1 cellular context compared by ENCODE assay signal in the genomic region with DNA sequence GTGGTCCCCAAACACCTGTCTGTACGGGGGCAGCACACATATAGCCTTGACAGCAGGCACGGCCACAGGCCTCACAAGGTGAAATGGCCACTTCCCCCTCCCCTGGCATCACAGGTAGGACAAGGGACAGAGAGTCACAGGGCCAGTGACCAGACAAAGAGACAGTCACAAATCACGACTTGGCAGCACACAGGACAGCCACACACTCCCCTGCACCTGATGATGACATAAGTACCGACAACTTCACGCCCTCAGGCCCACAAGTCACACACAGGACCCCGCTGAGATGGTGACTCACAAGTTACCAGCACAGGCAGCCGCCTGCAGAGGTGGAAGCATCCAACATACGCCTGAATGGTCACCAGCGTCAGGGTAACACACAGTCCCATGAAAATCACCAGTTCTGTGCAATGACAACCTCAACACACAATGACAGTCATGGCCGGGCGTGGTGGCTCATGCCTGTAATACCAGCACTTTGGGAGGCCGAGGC.
TF ChIP-seq lines count a peak whose summit lies in the region.

No MANE protein-coding gene starts in this region.

TF ChIP-seq in K562, 482 proteins besides CTCF, POLR2A, EP300 and RAD21:
- TF ChIP-seq, protein P1, sequence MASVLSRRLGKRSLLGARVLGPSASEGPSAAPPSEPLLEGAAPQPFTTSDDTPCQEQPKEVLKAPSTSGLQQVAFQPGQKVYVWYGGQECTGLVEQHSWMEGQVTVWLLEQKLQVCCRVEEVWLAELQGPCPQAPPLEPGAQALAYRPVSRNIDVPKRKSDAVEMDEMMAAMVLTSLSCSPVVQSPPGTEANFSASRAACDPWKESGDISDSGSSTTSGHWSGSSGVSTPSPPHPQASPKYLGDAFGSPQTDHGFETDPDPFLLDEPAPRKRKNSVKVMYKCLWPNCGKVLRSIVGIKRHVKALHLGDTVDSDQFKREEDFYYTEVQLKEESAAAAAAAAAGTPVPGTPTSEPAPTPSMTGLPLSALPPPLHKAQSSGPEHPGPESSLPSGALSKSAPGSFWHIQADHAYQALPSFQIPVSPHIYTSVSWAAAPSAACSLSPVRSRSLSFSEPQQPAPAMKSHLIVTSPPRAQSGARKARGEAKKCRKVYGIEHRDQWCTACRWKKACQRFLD (CRISPR knock-in tag; IDR thresholded peaks at IDR 0.05) = no peak
- TF ChIP-seq, protein P2, sequence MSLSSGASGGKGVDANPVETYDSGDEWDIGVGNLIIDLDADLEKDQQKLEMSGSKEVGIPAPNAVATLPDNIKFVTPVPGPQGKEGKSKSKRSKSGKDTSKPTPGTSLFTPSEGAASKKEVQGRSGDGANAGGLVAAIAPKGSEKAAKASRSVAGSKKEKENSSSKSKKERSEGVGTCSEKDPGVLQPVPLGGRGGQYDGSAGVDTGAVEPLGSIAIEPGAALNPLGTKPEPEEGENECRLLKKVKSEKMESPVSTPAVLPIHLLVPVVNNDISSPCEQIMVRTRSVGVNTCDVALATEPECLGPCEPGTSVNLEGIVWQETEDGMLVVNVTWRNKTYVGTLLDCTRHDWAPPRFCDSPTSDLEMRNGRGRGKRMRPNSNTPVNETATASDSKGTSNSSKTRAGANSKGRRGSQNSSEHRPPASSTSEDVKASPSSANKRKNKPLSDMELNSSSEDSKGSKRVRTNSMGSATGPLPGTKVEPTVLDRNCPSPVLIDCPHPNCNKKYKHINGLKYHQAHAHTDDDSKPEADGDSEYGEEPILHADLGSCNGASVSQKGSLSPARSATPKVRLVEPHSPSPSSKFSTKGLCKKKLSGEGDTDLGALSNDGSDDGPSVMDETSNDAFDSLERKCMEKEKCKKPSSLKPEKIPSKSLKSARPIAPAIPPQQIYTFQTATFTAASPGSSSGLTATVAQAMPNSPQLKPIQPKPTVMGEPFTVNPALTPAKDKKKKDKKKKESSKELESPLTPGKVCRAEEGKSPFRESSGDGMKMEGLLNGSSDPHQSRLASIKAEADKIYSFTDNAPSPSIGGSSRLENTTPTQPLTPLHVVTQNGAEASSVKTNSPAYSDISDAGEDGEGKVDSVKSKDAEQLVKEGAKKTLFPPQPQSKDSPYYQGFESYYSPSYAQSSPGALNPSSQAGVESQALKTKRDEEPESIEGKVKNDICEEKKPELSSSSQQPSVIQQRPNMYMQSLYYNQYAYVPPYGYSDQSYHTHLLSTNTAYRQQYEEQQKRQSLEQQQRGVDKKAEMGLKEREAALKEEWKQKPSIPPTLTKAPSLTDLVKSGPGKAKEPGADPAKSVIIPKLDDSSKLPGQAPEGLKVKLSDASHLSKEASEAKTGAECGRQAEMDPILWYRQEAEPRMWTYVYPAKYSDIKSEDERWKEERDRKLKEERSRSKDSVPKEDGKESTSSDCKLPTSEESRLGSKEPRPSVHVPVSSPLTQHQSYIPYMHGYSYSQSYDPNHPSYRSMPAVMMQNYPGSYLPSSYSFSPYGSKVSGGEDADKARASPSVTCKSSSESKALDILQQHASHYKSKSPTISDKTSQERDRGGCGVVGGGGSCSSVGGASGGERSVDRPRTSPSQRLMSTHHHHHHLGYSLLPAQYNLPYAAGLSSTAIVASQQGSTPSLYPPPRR (CRISPR knock-in tag; IDR thresholded peaks at IDR 0.05; ENCODE audit: borderline replicate concordance) = 0 out of 2 replicates have a peak, but pooled peaks have one; percentile 51
- TF ChIP-seq, protein P3, sequence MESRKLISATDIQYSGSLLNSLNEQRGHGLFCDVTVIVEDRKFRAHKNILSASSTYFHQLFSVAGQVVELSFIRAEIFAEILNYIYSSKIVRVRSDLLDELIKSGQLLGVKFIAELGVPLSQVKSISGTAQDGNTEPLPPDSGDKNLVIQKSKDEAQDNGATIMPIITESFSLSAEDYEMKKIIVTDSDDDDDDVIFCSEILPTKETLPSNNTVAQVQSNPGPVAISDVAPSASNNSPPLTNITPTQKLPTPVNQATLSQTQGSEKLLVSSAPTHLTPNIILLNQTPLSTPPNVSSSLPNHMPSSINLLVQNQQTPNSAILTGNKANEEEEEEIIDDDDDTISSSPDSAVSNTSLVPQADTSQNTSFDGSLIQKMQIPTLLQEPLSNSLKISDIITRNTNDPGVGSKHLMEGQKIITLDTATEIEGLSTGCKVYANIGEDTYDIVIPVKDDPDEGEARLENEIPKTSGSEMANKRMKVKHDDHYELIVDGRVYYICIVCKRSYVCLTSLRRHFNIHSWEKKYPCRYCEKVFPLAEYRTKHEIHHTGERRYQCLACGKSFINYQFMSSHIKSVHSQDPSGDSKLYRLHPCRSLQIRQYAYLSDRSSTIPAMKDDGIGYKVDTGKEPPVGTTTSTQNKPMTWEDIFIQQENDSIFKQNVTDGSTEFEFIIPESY (CRISPR knock-in tag; IDR thresholded peaks at IDR 0.05) = peak; percentile 73; the same call in 1 of the 2 replicates
